ENCODE assay signal across 13 cellular contexts in the genomic region with DNA sequence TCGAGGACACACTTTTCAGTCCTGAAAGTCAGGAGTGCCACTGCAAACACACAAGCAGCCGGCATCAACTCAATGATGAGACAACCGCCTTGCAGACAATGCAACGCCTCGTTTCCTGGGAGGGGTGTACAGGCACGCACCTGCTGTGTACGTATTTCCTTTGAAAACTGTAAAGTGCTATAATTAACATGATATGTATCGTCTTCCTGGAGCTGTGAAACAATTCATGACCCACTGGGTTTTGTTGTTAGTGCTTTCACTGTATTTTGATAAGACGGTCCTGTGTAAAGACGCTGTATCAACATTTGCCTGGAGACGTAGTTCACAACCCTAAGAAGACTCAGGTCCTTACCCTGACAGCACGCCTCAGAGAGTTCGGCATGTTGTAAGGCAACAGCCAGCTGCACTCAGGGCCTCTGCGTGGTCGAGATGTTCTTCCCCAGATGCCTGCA.
A peak's percentile ranks its signal among the peaks of the same experiment; 100 is the strongest.
DNase-seq lines count a peak whose midpoint lies in the region; ATAC-seq and TF ChIP-seq lines count a peak whose summit lies in the region.
"Had no signal": no experiment of that assay in that cellular context is flagged by ENCODE, and none has a peak within 500 bp of the region (broad histone marks: within the 10 kb centered on the region; RNA-seq: fewer than 3 reads in every experiment).

No MANE protein-coding gene starts in this region.

- no peak overlapping the region for H2BK15ac ChIP-seq in H9 (ENCODE audit: low read depth, low read length)

- H3K4ac ChIP-seq in H9 (ENCODE audit: low read depth, low read length), result no peak overlapping the region

- H3K4me3 ChIP-seq in brain microvascular endothelial cell (ENCODE audit: low read depth, low read length), result no peak overlapping the region

- no peak overlapping the region for H3K4me2 ChIP-seq in H9 (ENCODE audit: insufficient read depth, insufficient read length, low read length)

- ATAC-seq in naive B cell (ENCODE audit: low read depth in 2 of 2), result peak; percentile 82 to 84
- ATAC-seq in HG03045 (IDR thresholded peaks at IDR 0.05; ENCODE audit: unreplicated experiment), result no peak
- ATAC-seq: foreskin keratinocyte; stimulated activated naive CD8-positive, alpha-beta T cell treated with anti-CD3 and anti-CD28 coated beads, Interleukin-15, amount 100 ng/mL, for 72 hours had no signal

- TF ChIP-seq CTCF in GM20000 (IDR thresholded peaks at IDR 0.05; ENCODE audit: extremely low read depth, missing control alignments) (no peak), brain microvascular endothelial cell (IDR thresholded peaks at IDR 0.05; ENCODE audit: low read depth, low read length, missing control alignments) (no peak), H9 (conservative IDR thresholded peaks at IDR 0.05) (no peak)

- H3K4me1 ChIP-seq in H9 (ENCODE audit: insufficient read depth, low read length), result no peaks in the 10 kb centered on the region; the same call in 1 of the 2 replicates
- H3K4me1 ChIP-seq: foreskin keratinocyte had no signal

- in situ Hi-C loops in brain microvascular endothelial cell (cut with HindIII; ENCODE audit: low pct_ligation_motif_present, low sequenced_read_pairs), result no loop called here

- H3K4me3 Mint-ChIP-seq in T-helper 2 cell treated with Interferon-gamma antibody and Interleukin-4, amounts not matched to agents 5 μg/mL and 100 μg/mL, for 36 hours, result no peak overlapping the region
- peak overlapping the region; percentile 36 to 85 (median 74) for H3K4me3 Mint-ChIP-seq in naive B cell
- no peak overlapping the region for H3K4me3 Mint-ChIP-seq in H9

- H3K9me3 ChIP-seq in H9 (ENCODE audit: control insufficient read depth, low read depth, low read length), result no peaks in the 10 kb centered on the region
- H3K9me3 ChIP-seq: Caco-2 had no signal

- H3K79me2 ChIP-seq in H9 (ENCODE audit: insufficient read depth, low read length), result no peaks in the 10 kb centered on the region

- peak; percentile 16 for DNase-seq in activated CD4-positive, alpha-beta T cell treated with anti-CD3 and anti-CD28 coated beads for 48 hours
- DNase-seq in activated CD4-positive, alpha-beta T cell treated with anti-CD3 and anti-CD28 coated beads, Interleukin-2, amount 50 U/mL, for 1 hour, result no peak
- DNase-seq in GM20000 (ENCODE audit: low spot score) (peak; percentile 52), naive B cell (peak; percentile 66), brain microvascular endothelial cell (no peak), H9 (no peak)
- DNase-seq in T-helper 2 cell treated with Interferon-gamma antibody and Interleukin-4, amounts not matched to agents 5 μg/mL and 100 μg/mL, for 36 hours (ENCODE audit: low spot score), result no peak
- DNase-seq: activated effector memory CD4-positive, alpha-beta T cell treated with anti-CD3 and anti-CD28 coated beads, Interleukin-2, amount 50 U/mL, for 16 hours; Caco-2; foreskin keratinocyte; NCI-H524 treated with DMSO at 0.1 percent for 48 hours; stimulated activated naive CD8-positive, alpha-beta T cell treated with anti-CD3 and anti-CD28 coated beads, Interleukin-15, amount 100 ng/mL, for 72 hours had no signal

- no peak overlapping the region for H3K9ac ChIP-seq in H9 (ENCODE audit: extremely low read depth, insufficient read length, low read length)

- no peak overlapping the region for H4K5ac ChIP-seq in H9 (ENCODE audit: insufficient read length, low read depth, low read length)

- H3K36me3 ChIP-seq in brain microvascular endothelial cell (replicated peaks), result no peaks in the 10 kb centered on the region

- H2AFZ ChIP-seq in H9 (ENCODE audit: low read length), result no peak overlapping the region

- no peak overlapping the region for H2BK120ac ChIP-seq in H9 (ENCODE audit: low read depth, low read length, poor library complexity, severe bottlenecking)

- WGBS in H9 (ENCODE audit: extremely low coverage, insufficient read length, low lambda C conversion rate), result no CpG with 5 or more reads among the region's 15 CpGs

- H3K18ac ChIP-seq in H9 (ENCODE audit: insufficient read length, low read depth, low read length), result no peak overlapping the region

- H3K27me3 ChIP-seq in brain microvascular endothelial cell (replicated peaks) (no peaks in the 10 kb centered on the region), H9 (ENCODE audit: insufficient read depth, low read length) (no peaks in the 10 kb centered on the region)
- H3K27me3 ChIP-seq: foreskin keratinocyte had no signal

- H2AK5ac ChIP-seq in H9 (ENCODE audit: insufficient read length, low read length), result no peak overlapping the region

- no peaks in the 10 kb centered on the region for H3K36me3 Mint-ChIP-seq in T-helper 2 cell treated with Interferon-gamma antibody and Interleukin-4, amounts not matched to agents 5 μg/mL and 100 μg/mL, for 36 hours (ENCODE audit: low read depth)
- H3K36me3 Mint-ChIP-seq in naive B cell (peaks cover 0 to 7% of the 10 kb centered on the region in 2 donors), H9 (ENCODE audit: insufficient read depth in 1 of 3, low read depth in 3 of 3) (no peaks in the 10 kb centered on the region)

- no peaks in the 10 kb centered on the region for H4K20me1 ChIP-seq in H9 (ENCODE audit: control insufficient read depth, insufficient read depth, insufficient read length)

- no peak overlapping the region for H2BK5ac ChIP-seq in H9 (ENCODE audit: insufficient read length, low read length)

- no peak overlapping the region for H4K91ac ChIP-seq in H9 (ENCODE audit: insufficient read length, low read depth, low read length)

- no peak overlapping the region for H3K56ac ChIP-seq in H9 (ENCODE audit: insufficient read length, low read depth, low read length)

- H2BK12ac ChIP-seq in H9 (ENCODE audit: insufficient read length, low read depth, low read length), result no peak overlapping the region

- no peak overlapping the region for H3K23ac ChIP-seq in H9 (ENCODE audit: insufficient read length, low read depth, low read length)

- no peaks in the 10 kb centered on the region for H3K23me2 ChIP-seq in H9 (ENCODE audit: insufficient read length, low read depth, low read length, poor library complexity, severe bottlenecking)

- H2BK20ac ChIP-seq in H9 (ENCODE audit: low read depth, low read length, poor library complexity, severe bottlenecking), result no peak overlapping the region

- peaks cover 6% of the 10 kb centered on the region for H3K4me1 Mint-ChIP-seq in T-helper 2 cell treated with Interferon-gamma antibody and Interleukin-4, amounts not matched to agents 5 μg/mL and 100 μg/mL, for 36 hours (ENCODE audit: low read depth)
- H3K4me1 Mint-ChIP-seq in naive B cell (peaks cover 21 to 37% (median 36%) of the 10 kb centered on the region in 3 donors), H9 (peaks cover 4 to 15% of the 10 kb centered on the region in 2 experiments)

- peaks cover 2% of the 10 kb centered on the region for H3K27me3 Mint-ChIP-seq in T-helper 2 cell treated with Interferon-gamma antibody and Interleukin-4, amounts not matched to agents 5 μg/mL and 100 μg/mL, for 36 hours (ENCODE audit: low read depth)
- H3K27me3 Mint-ChIP-seq in naive B cell, result no peaks in the 10 kb centered on the region
- peaks cover 14% of the 10 kb centered on the region for H3K27me3 Mint-ChIP-seq in H9 (ENCODE audit: low read depth)

- peak overlapping the region; percentile 71 for H3K27ac Mint-ChIP-seq in T-helper 2 cell treated with Interferon-gamma antibody and Interleukin-4, amounts not matched to agents 5 μg/mL and 100 μg/mL, for 36 hours
- H3K27ac Mint-ChIP-seq in naive B cell (peak overlapping the region; percentile 86 to 98 (median 94)), H9 (no peak overlapping the region)

- H3T11ph ChIP-seq in H9 (ENCODE audit: low read length), result no peak overlapping the region

- H3K79me1 ChIP-seq in H9 (ENCODE audit: insufficient read depth, low read depth, low read length, poor library complexity, severe bottlenecking), result no peaks in the 10 kb centered on the region

- no peak overlapping the region for H4K8ac ChIP-seq in H9 (replicated peaks; ENCODE audit: insufficient read length, low read depth, low read length)

- H3K27ac ChIP-seq in brain microvascular endothelial cell, result no peak overlapping the region
- no peak overlapping the region for H3K27ac ChIP-seq in H9 (ENCODE audit: insufficient read length, low read depth, low read length)
- H3K27ac ChIP-seq: foreskin keratinocyte had no signal

- H3K14ac ChIP-seq in H9 (ENCODE audit: insufficient read depth, low read length), result no peak overlapping the region

- H3K9me3 Mint-ChIP-seq in T-helper 2 cell treated with Interferon-gamma antibody and Interleukin-4, amounts not matched to agents 5 μg/mL and 100 μg/mL, for 36 hours, result no peaks in the 10 kb centered on the region
- H3K9me3 Mint-ChIP-seq in naive B cell (peaks cover 0 to 2% (median 0%) of the 10 kb centered on the region in 7 donors), H9 (no peaks in the 10 kb centered on the region)
- H3K9me3 Mint-ChIP-seq: stimulated activated naive CD8-positive, alpha-beta T cell treated with anti-CD3 and anti-CD28 coated beads, Interleukin-15, amount 100 ng/mL, for 72 hours had no signal

Comparison
In these comparisons a context has a peak if more than half of its experiments do, and no peak if none do; other contexts are left out.
1. DNase-seq: peak in activated CD4-positive, alpha-beta T cell treated with anti-CD3 and anti-CD28 coated beads for 48 hours (single experiment), GM20000 (single experiment) and naive B cell (single experiment); none in activated CD4-positive, alpha-beta T cell treated with anti-CD3 and anti-CD28 coated beads, Interleukin-2, amount 50 U/mL, for 1 hour (single experiment), T-helper 2 cell treated with Interferon-gamma antibody and Interleukin-4, amounts not matched to agents 5 μg/mL and 100 μg/mL, for 36 hours (single experiment), brain microvascular endothelial cell (single experiment) and H9 (single experiment).
2. H3K27ac Mint-ChIP-seq: peak in T-helper 2 cell treated with Interferon-gamma antibody and Interleukin-4, amounts not matched to agents 5 μg/mL and 100 μg/mL, for 36 hours (single experiment) and naive B cell (6 of 6); none in H9 (0 of 3).
3. H3K4me3 Mint-ChIP-seq: peak in naive B cell (8 of 8); none in T-helper 2 cell treated with Interferon-gamma antibody and Interleukin-4, amounts not matched to agents 5 μg/mL and 100 μg/mL, for 36 hours (single experiment) and H9 (0 of 2).